ENCODE assay signal across 1 cellular context in the genomic region with DNA sequence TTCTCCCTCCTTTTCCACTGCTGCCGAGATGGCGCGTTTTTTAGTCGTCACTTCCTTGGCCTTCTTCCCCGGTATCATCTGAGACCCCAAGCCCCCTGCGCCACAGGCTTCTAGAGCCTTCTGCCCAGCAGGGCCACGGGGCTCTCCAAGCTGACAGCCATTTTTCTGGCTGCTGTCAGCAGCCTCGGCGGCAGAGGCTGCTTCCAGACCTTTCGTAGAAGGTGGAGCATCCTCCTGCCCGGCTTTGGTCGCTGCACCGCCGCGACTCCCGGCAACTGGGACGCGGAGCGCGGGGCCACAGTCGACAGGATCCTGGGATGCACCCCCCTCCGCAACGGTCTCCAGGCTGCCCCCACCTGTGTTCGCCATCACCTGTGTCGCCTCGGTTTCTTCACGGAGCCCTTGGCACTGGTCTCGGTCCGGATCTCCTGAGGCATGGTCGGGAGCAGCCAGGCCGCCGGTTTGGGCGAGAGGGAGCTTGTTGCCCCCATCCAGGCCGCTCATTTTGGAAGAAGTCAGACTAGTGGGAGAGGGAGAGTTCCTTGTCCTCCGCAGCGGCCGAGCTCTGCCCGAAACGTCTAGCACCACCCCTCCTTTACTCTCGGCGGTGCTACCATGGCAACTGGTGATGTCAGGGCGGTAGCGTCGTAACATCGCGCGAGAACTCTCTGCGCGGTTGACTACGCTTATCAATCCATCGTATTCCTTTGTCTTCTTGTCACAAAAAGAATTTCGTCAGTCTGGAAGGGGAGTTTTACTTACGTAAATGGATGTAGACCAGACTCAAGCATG.
TF ChIP-seq lines count a peak whose summit lies in the region.

TSS of gene TSPYL4 (minus strand) at position 571 of the 792 bp plus-strand sequence. CDS start at position 504, 67 bp downstream.

TF ChIP-seq in HEK293, 187 proteins besides CTCF, POLR2A, EP300 and RAD21 (continued from another document and continues in another):
- TF ChIP-seq, protein P1, sequence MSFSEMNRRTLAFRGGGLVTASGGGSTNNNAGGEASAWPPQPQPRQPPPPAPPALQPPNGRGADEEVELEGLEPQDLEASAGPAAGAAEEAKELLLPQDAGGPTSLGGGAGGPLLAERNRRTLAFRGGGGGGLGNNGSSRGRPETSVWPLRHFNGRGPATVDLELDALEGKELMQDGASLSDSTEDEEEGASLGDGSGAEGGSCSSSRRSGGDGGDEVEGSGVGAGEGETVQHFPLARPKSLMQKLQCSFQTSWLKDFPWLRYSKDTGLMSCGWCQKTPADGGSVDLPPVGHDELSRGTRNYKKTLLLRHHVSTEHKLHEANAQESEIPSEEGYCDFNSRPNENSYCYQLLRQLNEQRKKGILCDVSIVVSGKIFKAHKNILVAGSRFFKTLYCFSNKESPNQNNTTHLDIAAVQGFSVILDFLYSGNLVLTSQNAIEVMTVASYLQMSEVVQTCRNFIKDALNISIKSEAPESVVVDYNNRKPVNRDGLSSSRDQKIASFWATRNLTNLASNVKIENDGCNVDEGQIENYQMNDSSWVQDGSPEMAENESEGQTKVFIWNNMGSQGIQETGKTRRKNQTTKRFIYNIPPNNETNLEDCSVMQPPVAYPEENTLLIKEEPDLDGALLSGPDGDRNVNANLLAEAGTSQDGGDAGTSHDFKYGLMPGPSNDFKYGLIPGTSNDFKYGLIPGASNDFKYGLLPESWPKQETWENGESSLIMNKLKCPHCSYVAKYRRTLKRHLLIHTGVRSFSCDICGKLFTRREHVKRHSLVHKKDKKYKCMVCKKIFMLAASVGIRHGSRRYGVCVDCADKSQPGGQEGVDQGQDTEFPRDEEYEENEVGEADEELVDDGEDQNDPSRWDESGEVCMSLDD (tag by site-specific recombination; IDR thresholded peaks at IDR 0.05), result no peak
- TF ChIP-seq EGR2 (tag by site-specific recombination; IDR thresholded peaks at IDR 0.05; ENCODE audit: low read depth) (no peak), ZNF660 (tag by site-specific recombination; IDR thresholded peaks at IDR 0.05) (no peak; the same call in 1 of the 2 replicates), ZNF792 (tag by site-specific recombination; IDR thresholded peaks at IDR 0.05) (no peak), ZNF426 (tag by site-specific recombination; IDR thresholded peaks at IDR 0.05) (no peak), ZNF610 (tag by site-specific recombination; IDR thresholded peaks at IDR 0.05; ENCODE audit: borderline replicate concordance) (no peak; the same call in 1 of the 2 replicates), ZNF560 (tag by site-specific recombination; IDR thresholded peaks at IDR 0.05; ENCODE audit: borderline replicate concordance) (no peak), ZNF473 (tag by site-specific recombination; IDR thresholded peaks at IDR 0.05) (no peak), SETDB1 (IDR thresholded peaks at IDR 0.05; ENCODE audit: insufficient read length, low read length) (no peak), ZSCAN16 (tag by site-specific recombination; IDR thresholded peaks at IDR 0.05) (0 out of 2 replicates have a peak, but pooled peaks have one; percentile 9), ZNF580 (tag by site-specific recombination; IDR thresholded peaks at IDR 0.05) (no peak), ZNF704 (tag by site-specific recombination; IDR thresholded peaks at IDR 0.05) (no peak), ZNF449 (tag by site-specific recombination; IDR thresholded peaks at IDR 0.05) (no peak), GLI2 (tag by site-specific recombination; IDR thresholded peaks at IDR 0.05; ENCODE audit: borderline replicate concordance, low read depth) (no peak), ZNF701 (tag by site-specific recombination; IDR thresholded peaks at IDR 0.05) (no peak), ZNF488 (tag by site-specific recombination; IDR thresholded peaks at IDR 0.05) (no peak), ZNF623 (tag by site-specific recombination; IDR thresholded peaks at IDR 0.05) (no peak), ZNF311 (tag by site-specific recombination; IDR thresholded peaks at IDR 0.05; ENCODE audit: borderline replicate concordance) (no peak), ZNF362 (tag by site-specific recombination; IDR thresholded peaks at IDR 0.05) (no peak), ZNF521 (tag by site-specific recombination; IDR thresholded peaks at IDR 0.05) (no peak), ZNF558 (tag by site-specific recombination; IDR thresholded peaks at IDR 0.05) (no peak), ZNF664 (tag by site-specific recombination; IDR thresholded peaks at IDR 0.05) (no peak), ZNF202 (tag by site-specific recombination; IDR thresholded peaks at IDR 0.05; ENCODE audit: borderline replicate concordance) (no peak), REPIN1 (tag by site-specific recombination; IDR thresholded peaks at IDR 0.05; ENCODE audit: low read depth) (no peak), ZNF211 (tag by site-specific recombination; IDR thresholded peaks at IDR 0.05; ENCODE audit: low read depth) (no peak), MZF1 (tag by site-specific recombination; IDR thresholded peaks at IDR 0.05; ENCODE audit: borderline replicate concordance) (no peak), ZNF280C (tag by site-specific recombination; IDR thresholded peaks at IDR 0.05) (no peak)
- TF ChIP-seq, protein P2, sequence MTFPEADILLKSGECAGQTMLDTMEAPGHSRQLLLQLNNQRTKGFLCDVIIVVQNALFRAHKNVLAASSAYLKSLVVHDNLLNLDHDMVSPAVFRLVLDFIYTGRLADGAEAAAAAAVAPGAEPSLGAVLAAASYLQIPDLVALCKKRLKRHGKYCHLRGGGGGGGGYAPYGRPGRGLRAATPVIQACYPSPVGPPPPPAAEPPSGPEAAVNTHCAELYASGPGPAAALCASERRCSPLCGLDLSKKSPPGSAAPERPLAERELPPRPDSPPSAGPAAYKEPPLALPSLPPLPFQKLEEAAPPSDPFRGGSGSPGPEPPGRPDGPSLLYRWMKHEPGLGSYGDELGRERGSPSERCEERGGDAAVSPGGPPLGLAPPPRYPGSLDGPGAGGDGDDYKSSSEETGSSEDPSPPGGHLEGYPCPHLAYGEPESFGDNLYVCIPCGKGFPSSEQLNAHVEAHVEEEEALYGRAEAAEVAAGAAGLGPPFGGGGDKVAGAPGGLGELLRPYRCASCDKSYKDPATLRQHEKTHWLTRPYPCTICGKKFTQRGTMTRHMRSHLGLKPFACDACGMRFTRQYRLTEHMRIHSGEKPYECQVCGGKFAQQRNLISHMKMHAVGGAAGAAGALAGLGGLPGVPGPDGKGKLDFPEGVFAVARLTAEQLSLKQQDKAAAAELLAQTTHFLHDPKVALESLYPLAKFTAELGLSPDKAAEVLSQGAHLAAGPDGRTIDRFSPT (tag by site-specific recombination; IDR thresholded peaks at IDR 0.05), result no peak
- TF ChIP-seq, protein P3, sequence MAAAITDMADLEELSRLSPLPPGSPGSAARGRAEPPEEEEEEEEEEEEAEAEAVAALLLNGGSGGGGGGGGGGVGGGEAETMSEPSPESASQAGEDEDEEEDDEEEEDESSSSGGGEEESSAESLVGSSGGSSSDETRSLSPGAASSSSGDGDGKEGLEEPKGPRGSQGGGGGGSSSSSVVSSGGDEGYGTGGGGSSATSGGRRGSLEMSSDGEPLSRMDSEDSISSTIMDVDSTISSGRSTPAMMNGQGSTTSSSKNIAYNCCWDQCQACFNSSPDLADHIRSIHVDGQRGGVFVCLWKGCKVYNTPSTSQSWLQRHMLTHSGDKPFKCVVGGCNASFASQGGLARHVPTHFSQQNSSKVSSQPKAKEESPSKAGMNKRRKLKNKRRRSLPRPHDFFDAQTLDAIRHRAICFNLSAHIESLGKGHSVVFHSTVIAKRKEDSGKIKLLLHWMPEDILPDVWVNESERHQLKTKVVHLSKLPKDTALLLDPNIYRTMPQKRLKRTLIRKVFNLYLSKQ (tag by site-specific recombination; IDR thresholded peaks at IDR 0.05; ENCODE audit: borderline replicate concordance), result no peak
- TF ChIP-seq, protein P4, sequence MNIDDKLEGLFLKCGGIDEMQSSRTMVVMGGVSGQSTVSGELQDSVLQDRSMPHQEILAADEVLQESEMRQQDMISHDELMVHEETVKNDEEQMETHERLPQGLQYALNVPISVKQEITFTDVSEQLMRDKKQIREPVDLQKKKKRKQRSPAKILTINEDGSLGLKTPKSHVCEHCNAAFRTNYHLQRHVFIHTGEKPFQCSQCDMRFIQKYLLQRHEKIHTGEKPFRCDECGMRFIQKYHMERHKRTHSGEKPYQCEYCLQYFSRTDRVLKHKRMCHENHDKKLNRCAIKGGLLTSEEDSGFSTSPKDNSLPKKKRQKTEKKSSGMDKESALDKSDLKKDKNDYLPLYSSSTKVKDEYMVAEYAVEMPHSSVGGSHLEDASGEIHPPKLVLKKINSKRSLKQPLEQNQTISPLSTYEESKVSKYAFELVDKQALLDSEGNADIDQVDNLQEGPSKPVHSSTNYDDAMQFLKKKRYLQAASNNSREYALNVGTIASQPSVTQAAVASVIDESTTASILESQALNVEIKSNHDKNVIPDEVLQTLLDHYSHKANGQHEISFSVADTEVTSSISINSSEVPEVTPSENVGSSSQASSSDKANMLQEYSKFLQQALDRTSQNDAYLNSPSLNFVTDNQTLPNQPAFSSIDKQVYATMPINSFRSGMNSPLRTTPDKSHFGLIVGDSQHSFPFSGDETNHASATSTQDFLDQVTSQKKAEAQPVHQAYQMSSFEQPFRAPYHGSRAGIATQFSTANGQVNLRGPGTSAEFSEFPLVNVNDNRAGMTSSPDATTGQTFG (tag by site-specific recombination; IDR thresholded peaks at IDR 0.05; ENCODE audit: borderline replicate concordance), result no peak
- TF ChIP-seq, protein P5, sequence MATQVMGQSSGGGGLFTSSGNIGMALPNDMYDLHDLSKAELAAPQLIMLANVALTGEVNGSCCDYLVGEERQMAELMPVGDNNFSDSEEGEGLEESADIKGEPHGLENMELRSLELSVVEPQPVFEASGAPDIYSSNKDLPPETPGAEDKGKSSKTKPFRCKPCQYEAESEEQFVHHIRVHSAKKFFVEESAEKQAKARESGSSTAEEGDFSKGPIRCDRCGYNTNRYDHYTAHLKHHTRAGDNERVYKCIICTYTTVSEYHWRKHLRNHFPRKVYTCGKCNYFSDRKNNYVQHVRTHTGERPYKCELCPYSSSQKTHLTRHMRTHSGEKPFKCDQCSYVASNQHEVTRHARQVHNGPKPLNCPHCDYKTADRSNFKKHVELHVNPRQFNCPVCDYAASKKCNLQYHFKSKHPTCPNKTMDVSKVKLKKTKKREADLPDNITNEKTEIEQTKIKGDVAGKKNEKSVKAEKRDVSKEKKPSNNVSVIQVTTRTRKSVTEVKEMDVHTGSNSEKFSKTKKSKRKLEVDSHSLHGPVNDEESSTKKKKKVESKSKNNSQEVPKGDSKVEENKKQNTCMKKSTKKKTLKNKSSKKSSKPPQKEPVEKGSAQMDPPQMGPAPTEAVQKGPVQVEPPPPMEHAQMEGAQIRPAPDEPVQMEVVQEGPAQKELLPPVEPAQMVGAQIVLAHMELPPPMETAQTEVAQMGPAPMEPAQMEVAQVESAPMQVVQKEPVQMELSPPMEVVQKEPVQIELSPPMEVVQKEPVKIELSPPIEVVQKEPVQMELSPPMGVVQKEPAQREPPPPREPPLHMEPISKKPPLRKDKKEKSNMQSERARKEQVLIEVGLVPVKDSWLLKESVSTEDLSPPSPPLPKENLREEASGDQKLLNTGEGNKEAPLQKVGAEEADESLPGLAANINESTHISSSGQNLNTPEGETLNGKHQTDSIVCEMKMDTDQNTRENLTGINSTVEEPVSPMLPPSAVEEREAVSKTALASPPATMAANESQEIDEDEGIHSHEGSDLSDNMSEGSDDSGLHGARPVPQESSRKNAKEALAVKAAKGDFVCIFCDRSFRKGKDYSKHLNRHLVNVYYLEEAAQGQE (tag by site-specific recombination; IDR thresholded peaks at IDR 0.05), result 0 out of 2 replicates have a peak, but pooled peaks have one; percentile 22
